Comparison of ENCODE assay signal across 8 cellular contexts in genomic region chr10:70078937-70079336, GRCh38. TPM values are rescaled to one million over a fixed set of nuclear protein-coding genes. Genes with fewer than 3 reads are reported as not detected.
"Had no signal": no experiment of that assay in that cellular context is flagged by ENCODE, and none has a peak within 500 bp of the region (broad histone marks: within the 10 kb centered on the region; RNA-seq: fewer than 3 reads in every experiment).

No MANE protein-coding gene starts in this region.

- H3K27ac Mint-ChIP-seq: HFFc6, IgD-negative memory B cell had no signal

- DNase-seq: GOT3, HFFc6, KBM-7 had no signal

- H3K9me3 Mint-ChIP-seq: HFFc6, IgD-negative memory B cell had no signal

- H3K4me3 Mint-ChIP-seq: HFFc6, IgD-negative memory B cell had no signal

- H3K4me1 ChIP-seq: HAP-1 had no signal

- H3K4me3 ChIP-seq: HAP-1 had no signal

- H3K9me3 ChIP-seq: HAP-1 had no signal

- H3K27ac ChIP-seq: HL-60 had no signal

- H3K36me3 ChIP-seq: HAP-1 had no signal

- FAIRE-seq: H54, HepG2 had no signal

RNA-seq across cellular contexts. Expression of gene MACROH2A2, which starts 26.3 kb away (rescaled TPM):
- polyA plus RNA-seq: IgD-negative memory B cell had no signal
